8 cellular contexts compared by ENCODE assay signal in genomic region chr6:36594029-36594815, GRCh38. TPM values are rescaled to one million over a fixed set of nuclear protein-coding genes. Genes with fewer than 3 reads are reported as not detected.
DNase-seq lines count a peak whose midpoint lies in the region; ATAC-seq, FAIRE-seq and TF ChIP-seq lines count a peak whose summit lies in the region.

Gene SRSF3, plus strand, starts transcription at chr6:36594362. Its CDS starts 2,401 bp downstream, at chr6:36596763.

- intact Hi-C loops in kidney (cut with DNase I) = no loop called here

- ATAC-seq in HG03439 (IDR thresholded peaks at IDR 0.05; ENCODE audit: unreplicated experiment) = peak; percentile 91

- DNase-seq in BE2C (peak; percentile 97), NCI-H510A (lab: John Stamatoyannopoulos, UW) (peak; percentile 97), cerebellum (ENCODE audit: low spot score) (peak; percentile 98), kidney (peak; percentile 99)
- DNase-seq in activated CD4-positive, alpha-beta T cell treated with anti-CD3 and anti-CD28 coated beads for 1 hour = peak; percentile 92
- peak; percentile 96 for DNase-seq in stimulated activated CD4-positive, alpha-beta T cell treated with anti-CD3 and anti-CD28 coated beads, Interleukin-15, amount 100 ng/mL, for 24 hours

- H3K4me1 ChIP-seq in BE2C (peaks cover 10% of the 10 kb centered on the region), kidney (ENCODE audit: control insufficient read depth in 1 of 2, insufficient read depth in 1 of 2, low read depth in 1 of 2, low read length in 2 of 2) (peaks cover 6 to 17% of the 10 kb centered on the region in 2 donors)

- H3K27me3 ChIP-seq in BE2C = no peaks in the 10 kb centered on the region

- H3K36me3 ChIP-seq in BE2C = peaks cover 46% of the 10 kb centered on the region
- peaks cover 4 to 26% of the 10 kb centered on the region in 2 donors for H3K36me3 ChIP-seq in kidney (ENCODE audit: control insufficient read depth in 1 of 2, insufficient read depth in 2 of 2, low read length in 2 of 2)

- H3K9me3 ChIP-seq in BE2C (no peaks in the 10 kb centered on the region), kidney (ENCODE audit: control insufficient read depth in 1 of 2, low read length in 2 of 2) (no peaks in the 10 kb centered on the region)

- TF ChIP-seq POLR2A in GM19193 (IDR thresholded peaks at IDR 0.05; ENCODE audit: extremely low read depth, insufficient read depth, insufficient read length) = peak; percentile 100

- FAIRE-seq in kidney (lab: Jason Lieb, UNC) = no peak

- H3K27ac ChIP-seq in kidney (ENCODE audit: low read depth in 2 of 2, low read length in 2 of 2) = peak within 1 kb of the TSS; percentile 97 to 99

- TF ChIP-seq CTCF in BE2C (IDR thresholded peaks at IDR 0.05; ENCODE audit: low read depth, low read length) (peak; percentile 38), kidney (IDR thresholded peaks at IDR 0.05; ENCODE audit: borderline replicate concordance, extremely low read depth, insufficient read depth) (peak; percentile 47)

- peak within 1 kb of the TSS; percentile 97 to 98 for H3K9ac ChIP-seq in kidney (ENCODE audit: low read length in 2 of 2)

- H3K4me3 ChIP-seq in BE2C (ENCODE audit: low read depth, low read length) (peak within 1 kb of the TSS; percentile 81), kidney (ENCODE audit: low read length in 2 of 2) (peak within 1 kb of the TSS; percentile 88 to 91)

RNA-seq across cellular contexts. Expression of gene SRSF3, which starts in this region (rescaled TPM):
- 375 TPM for polyA plus RNA-seq in BE2C (2012; ENCODE audit: insufficient read depth, insufficient read length, low read depth)
- total RNA-seq in cerebellum (169 TPM), kidney (257 TPM)
- polyA plus RNA-seq in kidney (ENCODE audit: insufficient read depth, low read depth, low replicate concordance) = 222 TPM

Comparison
In these comparisons a context has a peak if more than half of its experiments do, and no peak if none do; other contexts are left out.
1. Peak in every context shown above with its lines: DNase-seq, ATAC-seq, H3K4me3 ChIP-seq and H3K27ac ChIP-seq.